ENCODE assay signal across 23 cellular contexts in the genomic region with DNA sequence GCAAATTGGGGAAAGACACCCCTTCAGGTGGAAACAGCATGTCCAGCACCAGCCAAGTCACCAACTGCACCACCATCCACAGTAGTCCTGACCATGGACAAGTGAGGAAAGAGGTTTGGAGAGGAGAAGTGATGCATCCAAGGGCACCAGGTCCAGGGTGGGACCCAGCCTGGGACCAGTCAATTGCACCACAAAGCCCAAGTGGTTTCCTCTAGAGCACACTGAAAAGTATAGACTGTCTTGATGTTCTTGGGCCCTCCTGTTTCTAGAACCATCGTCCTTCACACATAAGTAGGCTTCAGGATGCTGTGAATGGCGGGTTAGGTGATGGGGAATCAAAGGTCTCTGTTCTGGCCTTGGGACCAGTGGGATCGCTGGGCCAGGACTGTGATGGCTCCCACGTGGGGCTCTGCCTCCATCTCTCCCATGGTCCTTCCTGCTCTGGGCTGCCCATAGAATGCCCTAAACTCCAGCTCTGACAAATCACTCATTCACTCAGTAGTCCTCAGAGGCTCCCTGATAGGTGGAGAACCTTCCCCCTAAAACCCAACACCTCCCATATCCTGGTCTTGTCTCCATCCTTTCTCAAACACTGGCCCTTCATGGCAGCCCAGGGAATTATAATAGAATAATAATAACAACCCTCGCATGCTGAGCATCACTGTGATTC. TPM values are rescaled to one million over a fixed set of nuclear protein-coding genes. Genes with fewer than 3 reads are reported as not detected.
DNase-seq lines count a peak whose midpoint lies in the region; ATAC-seq and TF ChIP-seq lines count a peak whose summit lies in the region.
"Had no signal": no experiment of that assay in that cellular context is flagged by ENCODE, and none has a peak within 500 bp of the region (broad histone marks: within the 10 kb centered on the region; RNA-seq: fewer than 3 reads in every experiment).

No MANE protein-coding gene starts in this region.

- TF ChIP-seq POLR2A in spleen (IDR thresholded peaks at IDR 0.05), result no peak

- DNase-seq in SJSA1 (ENCODE audit: low read depth in 1 of 2, low spot score in 2 of 2), result peak; percentile 85 to 96
- DNase-seq in neuronal stem cell (ENCODE audit: low spot score), result no peak
- DNase-seq in spleen, result peak; percentile 18
- DNase-seq in HAP-1 (ENCODE audit: low spot score in 2 of 2), result no peak
- no peak for DNase-seq in middle frontal gyrus (ENCODE audit: extremely low spot score, low spot score)
- DNase-seq: 8988T; ACHN; AML-193; BE2C; CD4-positive, alpha-beta T cell; CD8-positive, alpha-beta memory T cell; DMS53; DMS79 treated with DMSO at 0.1 percent for 48 hours; GF-D8; GOT3; H7 had no signal

- no peaks in the 10 kb centered on the region for H3K79me1 ChIP-seq in neuronal stem cell (ENCODE audit: low read depth, low read length)

- no CpG with 5 or more reads among the region's 5 CpGs for WGBS in neuronal stem cell (ENCODE audit: extremely low coverage in 2 of 2, insufficient read length in 2 of 2, insufficient replicate concordance in 1 of 2), 2 donors
- 76 to 87% (median 82%) methylated on average over 5 of the region's 5 CpGs for WGBS in spleen, 5 donors

- no peak overlapping the region for H3K9ac ChIP-seq in neuronal stem cell (ENCODE audit: low read depth, low read length, poor library complexity)
- H3K9ac ChIP-seq: BLaER1 treated with 17β-estradiol and CSF1 and Interleukin-3, amounts not matched to agents 10 nM and 100 nM had no signal

- ATAC-seq in GM21390 (IDR thresholded peaks at IDR 0.05; ENCODE audit: unreplicated experiment), result no peak
- ATAC-seq: A549, HCT116 had no signal

- no peak overlapping the region for H2AFZ ChIP-seq in neuronal stem cell (ENCODE audit: low read length)

- no peaks in the 10 kb centered on the region for H3K36me3 ChIP-seq in SJSA1
- no peaks in the 10 kb centered on the region for H3K36me3 ChIP-seq in neuronal stem cell (replicated peaks in 1 of 2; ENCODE audit: control insufficient read depth in 2 of 2, insufficient read depth in 2 of 2, low read length in 2 of 2)
- H3K36me3 ChIP-seq in spleen, result no peaks in the 10 kb centered on the region
- H3K36me3 ChIP-seq in HAP-1 (replicated peaks), result no peaks in the 10 kb centered on the region
- H3K36me3 ChIP-seq: BE2C; BLaER1 treated with 17β-estradiol and CSF1 and Interleukin-3, amounts not matched to agents 10 nM and 100 nM had no signal

- no peak overlapping the region for H3K4ac ChIP-seq in neuronal stem cell (ENCODE audit: low read length)

- H2BK120ac ChIP-seq in neuronal stem cell (ENCODE audit: low read depth, low read length), result no peak overlapping the region

- H3K14ac ChIP-seq in neuronal stem cell (ENCODE audit: low read length), result peak overlapping the region; percentile 15

- intact Hi-C loops in spleen (cut with DNase I; ENCODE audit: low total_unique reads), result no loop called here

- H3K27ac ChIP-seq in SJSA1 (no peak overlapping the region), neuronal stem cell (replicated peaks; ENCODE audit: low read length) (no peak overlapping the region), spleen (no peak overlapping the region)
- H3K27ac ChIP-seq: BLaER1 treated with 17β-estradiol and CSF1 and Interleukin-3, amounts not matched to agents 10 nM and 100 nM had no signal

- H3K4me3 ChIP-seq in SJSA1 (no peak overlapping the region), neuronal stem cell (ENCODE audit: low read length in 2 of 2) (no peak overlapping the region), spleen (no peak overlapping the region), HAP-1 (no peak overlapping the region)
- H3K4me3 ChIP-seq: A549; BLaER1 treated with 17β-estradiol and CSF1 and Interleukin-3, amounts not matched to agents 10 nM and 100 nM had no signal

- H2BK5ac ChIP-seq in neuronal stem cell (ENCODE audit: low read length), result no peak overlapping the region

- no peak overlapping the region for H2AK5ac ChIP-seq in neuronal stem cell (ENCODE audit: low read depth, low read length)

- H3K27me3 ChIP-seq in SJSA1 (replicated peaks) (peaks cover 82% of the 10 kb centered on the region), neuronal stem cell (ENCODE audit: control insufficient read depth in 3 of 3, insufficient read depth in 3 of 3, low read depth in 1 of 3, low read length in 3 of 3) (peaks cover 0 to 8% (median 0%) of the 10 kb centered on the region in 3 experiments), spleen (replicated peaks in 1 of 7) (peaks cover 0 to 11% (median 0%) of the 10 kb centered on the region in 7 donors), HAP-1 (ENCODE audit: low read depth) (peaks cover 9% of the 10 kb centered on the region)
- H3K27me3 ChIP-seq: BLaER1 treated with 17β-estradiol and CSF1 and Interleukin-3, amounts not matched to agents 10 nM and 100 nM had no signal

- H2BK12ac ChIP-seq in neuronal stem cell (ENCODE audit: low read length), result peak overlapping the region; percentile 53

- H2BK15ac ChIP-seq in neuronal stem cell (ENCODE audit: low read length), result no peak overlapping the region

- in situ Hi-C loops in HAP-1 (cut with MboI; ENCODE audit: low sequenced_read_pairs), result no loop called here

- H4K8ac ChIP-seq in neuronal stem cell (ENCODE audit: low read depth, low read length), result no peak overlapping the region

- no peak overlapping the region for H3K23ac ChIP-seq in neuronal stem cell (ENCODE audit: low read depth, low read length, poor library complexity)

- H3K4me2 ChIP-seq in neuronal stem cell (ENCODE audit: insufficient read depth, low read length, poor library complexity, severe bottlenecking), result no peak overlapping the region
- H3K4me2 ChIP-seq: A549; BLaER1 treated with 17β-estradiol and CSF1 and Interleukin-3, amounts not matched to agents 10 nM and 100 nM had no signal

- H3K9me3 ChIP-seq in SJSA1 (replicated peaks) (peaks cover 22% of the 10 kb centered on the region), neuronal stem cell (replicated peaks in 1 of 2; ENCODE audit: control insufficient read depth in 2 of 2, insufficient read depth in 1 of 2, low read depth in 1 of 2, low read length in 2 of 2) (no peaks in the 10 kb centered on the region), spleen (no peaks in the 10 kb centered on the region), HAP-1 (no peaks in the 10 kb centered on the region)
- H3K9me3 ChIP-seq: A549; BE2C; BLaER1 treated with 17β-estradiol and CSF1 and Interleukin-3, amounts not matched to agents 10 nM and 100 nM had no signal

- no peak overlapping the region for H4K91ac ChIP-seq in neuronal stem cell (ENCODE audit: low read depth, low read length, poor library complexity)

- peak overlapping the region; percentile 21 for H3K18ac ChIP-seq in neuronal stem cell (ENCODE audit: low read length)

- TF ChIP-seq CTCF in spleen (IDR thresholded peaks at IDR 0.05 in 8 of 11, conservative IDR thresholded peaks at IDR 0.05 in 3 of 11), result no peak

- H3K4me1 ChIP-seq in SJSA1 (replicated peaks) (peaks cover 17% of the 10 kb centered on the region), neuronal stem cell (ENCODE audit: control insufficient read depth in 2 of 2, insufficient read depth in 1 of 2, low read depth in 1 of 2, low read length in 2 of 2) (peaks cover 0 to 26% of the 10 kb centered on the region in 2 donors), spleen (peaks cover 0 to 8% (median 1%) of the 10 kb centered on the region in 6 donors), HAP-1 (no peaks in the 10 kb centered on the region)
- H3K4me1 ChIP-seq: BE2C had no signal

RNA-seq across cellular contexts. Expression of a gene that starts 9.2 kb away (rescaled TPM):
- total RNA-seq in SJSA1 (2014; rRNA removed; shearing (Covaris generic)), result 0.08 and 1.1 TPM in 2 replicates
- polyA plus RNA-seq in neuronal stem cell (2013, experiment 1 of 2), result not detected
- not detected for polyA plus RNA-seq in neuronal stem cell (2013, experiment 2 of 2)
- total RNA-seq in spleen, result under 1 TPM in 1 of 7 donors, not detected in 6; 0.37 TPM
- under 1 TPM in 2 of 3 donors, not detected in 1; 0.15 to 0.19 TPM for polyA plus RNA-seq in spleen
- total RNA-seq: CD4-positive, alpha-beta T cell; CD8-positive, alpha-beta memory T cell; G401; H7 had no signal
- polyA plus RNA-seq: CD14-positive monocyte; CD8-positive, alpha-beta memory T cell had no signal

RNA-seq across cellular contexts. Expression of a gene that starts 11.0 kb away (rescaled TPM):
- total RNA-seq in SJSA1 (2014; rRNA removed; shearing (Covaris generic)), result not detected in 2 replicates
- not detected for polyA plus RNA-seq in neuronal stem cell (2013, experiment 1 of 2)
- not detected for polyA plus RNA-seq in neuronal stem cell (2013, experiment 2 of 2)
- total RNA-seq in spleen, result under 1 TPM in 1 of 7 donors, not detected in 6; 0.37 TPM
- polyA plus RNA-seq in spleen, result 1 to 10 TPM in 2 of 3 donors, under 1 TPM in 1; 0.55 to 3.4 (median 1.4) TPM
- total RNA-seq: CD4-positive, alpha-beta T cell; CD8-positive, alpha-beta memory T cell; Daoy; G401; H7 had no signal
- polyA plus RNA-seq: CD14-positive monocyte; CD8-positive, alpha-beta memory T cell had no signal

RNA-seq across cellular contexts. Expression of a gene that starts 23.9 kb away (rescaled TPM):
- 0.21 TPM in 1 of 2 replicates, not detected in the other for total RNA-seq in SJSA1 (2014; rRNA removed; shearing (Covaris generic))
- polyA plus RNA-seq in neuronal stem cell (2013, experiment 1 of 2), result not detected
- not detected for polyA plus RNA-seq in neuronal stem cell (2013, experiment 2 of 2)
- total RNA-seq in spleen, result not detected
- under 1 TPM in 2 of 3 donors, not detected in 1; 0.24 to 0.83 TPM for polyA plus RNA-seq in spleen
- total RNA-seq: CD4-positive, alpha-beta T cell; CD8-positive, alpha-beta memory T cell; Daoy; H7 had no signal
- polyA plus RNA-seq: CD14-positive monocyte; CD8-positive, alpha-beta memory T cell had no signal

RNA-seq across cellular contexts. Expression of a gene that starts 29.0 kb away (rescaled TPM):
- total RNA-seq in SJSA1 (2014; rRNA removed; shearing (Covaris generic)), result 0.08 TPM in 1 of 2 replicates, not detected in the other
- not detected for polyA plus RNA-seq in neuronal stem cell (2013, experiment 1 of 2)
- not detected for polyA plus RNA-seq in neuronal stem cell (2013, experiment 2 of 2)
- total RNA-seq in spleen, result not detected
- polyA plus RNA-seq in spleen, result not detected
- total RNA-seq: CD4-positive, alpha-beta T cell; CD8-positive, alpha-beta memory T cell; Daoy; G401; H7 had no signal
- polyA plus RNA-seq: CD14-positive monocyte; CD8-positive, alpha-beta memory T cell had no signal

RNA-seq across cellular contexts. Expression of a gene that starts 47.7 kb away (rescaled TPM):
- 0.21 TPM in 1 of 2 replicates, not detected in the other for total RNA-seq in SJSA1 (2014; rRNA removed; shearing (Covaris generic))
- polyA plus RNA-seq in neuronal stem cell (2013, experiment 1 of 2), result not detected
- polyA plus RNA-seq in neuronal stem cell (2013, experiment 2 of 2), result not detected
- not detected for total RNA-seq in spleen
- polyA plus RNA-seq in spleen, result not detected
- total RNA-seq: CD4-positive, alpha-beta T cell; CD8-positive, alpha-beta memory T cell; Daoy; G401; H7 had no signal
- polyA plus RNA-seq: A549; CD14-positive monocyte; CD8-positive, alpha-beta memory T cell had no signal

Comparison
In these comparisons a context has a peak if more than half of its experiments do, and no peak if none do; other contexts are left out.
1. DNase-seq: peak in SJSA1 (2 of 2) and spleen (single experiment); none in neuronal stem cell (single experiment), HAP-1 (0 of 2) and middle frontal gyrus (single experiment).